2 cellular contexts compared by ENCODE assay signal in the genomic region with DNA sequence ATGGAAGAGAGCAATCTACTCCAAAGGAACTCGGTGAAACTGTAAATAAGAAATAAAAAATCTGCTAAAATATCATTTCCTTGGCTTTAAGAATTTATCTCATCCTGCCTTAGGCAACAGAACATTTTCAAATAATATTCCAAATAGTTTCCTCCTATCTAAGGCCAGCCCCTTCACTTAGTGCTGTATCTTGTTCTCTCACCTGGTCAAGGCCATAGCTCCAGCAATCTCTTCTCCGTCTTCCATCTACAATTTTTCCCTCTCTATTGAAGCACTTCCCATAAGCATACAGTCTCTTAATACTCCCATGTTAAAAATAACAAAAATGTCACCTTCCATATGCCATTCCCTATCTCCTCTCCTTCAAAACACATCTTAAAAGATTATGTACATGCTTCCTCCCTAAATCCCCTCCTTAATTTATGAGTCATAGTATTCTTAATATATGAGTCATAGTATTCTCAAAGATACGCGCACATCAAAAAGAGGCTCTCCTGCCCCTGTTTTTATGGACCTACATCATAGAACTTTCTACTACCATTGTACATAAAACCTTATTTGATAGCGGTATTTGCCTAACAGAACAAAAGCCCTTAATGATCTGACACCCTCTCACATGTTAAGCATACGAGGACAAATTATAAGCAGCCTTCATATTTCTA.
TF ChIP-seq lines count a peak whose summit lies in the region.

No MANE protein-coding gene starts in this region.

TF ChIP-seq in IMR-90, 13 proteins besides CTCF, POLR2A, EP300 and RAD21:
- no peak for TF ChIP-seq MXI1 (IDR thresholded peaks at IDR 0.05; ENCODE audit: borderline replicate concordance, low read depth, low read length)
- peak; percentile 95 for TF ChIP-seq FOS (IDR thresholded peaks at IDR 0.05; ENCODE audit: low read depth, low read length)
- no peak for TF ChIP-seq CHD1 (IDR thresholded peaks at IDR 0.05; ENCODE audit: low read depth, low read length)

TF ChIP-seq in K562, 482 proteins besides CTCF, POLR2A, EP300 and RAD21:
- TF ChIP-seq FOXM1 (IDR thresholded peaks at IDR 0.05; ENCODE audit: low read depth): no peak
- no peak for TF ChIP-seq FOXM1 (CRISPR knock-in tag; IDR thresholded peaks at IDR 0.05; ENCODE audit: low read depth)
- 0 out of 2 replicates have a peak, but pooled peaks have one; percentile 20 for TF ChIP-seq JUNB (CRISPR knock-in tag; conservative IDR thresholded peaks at IDR 0.05)
- TF ChIP-seq, protein P1, sequence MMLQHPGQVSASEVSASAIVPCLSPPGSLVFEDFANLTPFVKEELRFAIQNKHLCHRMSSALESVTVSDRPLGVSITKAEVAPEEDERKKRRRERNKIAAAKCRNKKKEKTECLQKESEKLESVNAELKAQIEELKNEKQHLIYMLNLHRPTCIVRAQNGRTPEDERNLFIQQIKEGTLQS (IDR thresholded peaks at IDR 0.05): 0 out of 2 replicates have a peak, but pooled peaks have one; percentile 13
- TF ChIP-seq, protein P1 (CRISPR knock-in tag; conservative IDR thresholded peaks at IDR 0.05): no peak
- no peak for TF ChIP-seq ZNF174 (CRISPR knock-in tag; IDR thresholded peaks at IDR 0.05)
